8 cellular contexts compared by ENCODE assay signal in genomic region chr3:184135149-184135910, GRCh38. TPM values are rescaled to one million over a fixed set of nuclear protein-coding genes. Genes with fewer than 3 reads are reported as not detected.
DNase-seq lines count a peak whose midpoint lies in the region; ATAC-seq and TF ChIP-seq lines count a peak whose summit lies in the region.

TSS of gene EIF2B5 (plus strand) at chr3:184135358. CDS start at chr3:184135386, 28 bp downstream.

- intact Hi-C loops in cardiac septum (cut with DNase I) = loop anchor here (1.0 to 5.0 kb wide), 3 partner anchors 20 to 238 kb away; partner anchors contain the start of genes ABCC5 and DVL3
- intact Hi-C loops in posterior cingulate gyrus (cut with DNase I) = loop anchor here (1.0 to 10.0 kb wide), 4 partner anchors 50 to 241 kb away; partner anchors contain the start of genes ABCC5, ALG3 and EEF1AKMT4
- intact Hi-C loops in upper lobe of right lung (cut with DNase I) = no loop called here

- H3K4me3 ChIP-seq in adipocyte (ENCODE audit: low read length) (peak within 1 kb of the TSS; percentile 98), upper lobe of right lung (peak within 1 kb of the TSS; percentile 98)

- peak within 1 kb of the TSS; percentile 94 for H3K27ac ChIP-seq in upper lobe of right lung

- H3K4me1 ChIP-seq in adipocyte (ENCODE audit: control insufficient read depth, insufficient read depth, low read length) (peaks cover 18% of the 10 kb centered on the region), upper lobe of right lung (peaks cover 22% of the 10 kb centered on the region)

- TF ChIP-seq CTCF in GM12874 (IDR thresholded peaks at IDR 0.05; ENCODE audit: insufficient read depth, low read depth, low read length) (peak; percentile 37; the same call in 1 of the 2 replicates), upper lobe of right lung (IDR thresholded peaks at IDR 0.05) (peak; percentile 37)

- H3K36me3 ChIP-seq in adipocyte (ENCODE audit: control insufficient read depth, insufficient read depth, low read length, severe bottlenecking) (peaks cover 14% of the 10 kb centered on the region), upper lobe of right lung (peaks cover 30% of the 10 kb centered on the region)

- no peaks in the 10 kb centered on the region for H3K9me3 ChIP-seq in adipocyte (ENCODE audit: control insufficient read depth, low read length)
- H3K9me3 ChIP-seq in upper lobe of right lung = no peaks in the 10 kb centered on the region

- DNase-seq in NCI-H1417 treated with DMSO at 0.1 percent for 48 hours (lab: John Stamatoyannopoulos, UW) (peak; percentile 90), SW480 (ENCODE audit: low spot score) (peak; percentile 96), adipocyte (ENCODE audit: low read depth) (peak; percentile 94), cardiac septum (ENCODE audit: low spot score) (peak; percentile 96), posterior cingulate gyrus (peak; percentile 91 to 99 (median 94)), upper lobe of right lung (peak; percentile 95)

- ATAC-seq in HG02763 (IDR thresholded peaks at IDR 0.05; ENCODE audit: unreplicated experiment) = peak; percentile 94
- peak; percentile 95 for ATAC-seq in upper lobe of right lung

- H3K9ac ChIP-seq in adipocyte (ENCODE audit: low read length) = peak within 1 kb of the TSS; percentile 95

- H3K27me3 ChIP-seq in adipocyte (replicated peaks; ENCODE audit: control insufficient read depth, insufficient read depth, low read length) = no peaks in the 10 kb centered on the region
- H3K27me3 ChIP-seq in upper lobe of right lung = no peaks in the 10 kb centered on the region

RNA-seq across cellular contexts. Expression of gene EIF2B5, which starts in this region (rescaled TPM):
- total RNA-seq in cardiac septum (33.4 TPM), upper lobe of right lung (37.6 TPM)

Comparison
In these comparisons a context has a peak if more than half of its experiments do, and no peak if none do; other contexts are left out.
1. Peak in every context shown above with its lines: DNase-seq, ATAC-seq, H3K4me3 ChIP-seq and H3K27ac ChIP-seq.